13 cellular contexts compared by ENCODE assay signal in genomic region chrX:85544609-85545008, GRCh38.
DNase-seq lines count a peak whose midpoint lies in the region; ATAC-seq and TF ChIP-seq lines count a peak whose summit lies in the region.
"Had no signal": no experiment of that assay in that cellular context is flagged by ENCODE, and none has a peak within 500 bp of the region (broad histone marks: within the 10 kb centered on the region; RNA-seq: fewer than 3 reads in every experiment).

No MANE protein-coding gene starts in this region.

- TF ChIP-seq EP300 in tibial nerve (IDR thresholded peaks at IDR 0.05): no peak

- BruUV-seq in MCF 10A (replicated peaks; lab: Mats Ljungman, UMichigan): no TSS peak

- H3K4me1 Mint-ChIP-seq in MCF 10A (ENCODE audit: insufficient read depth, unreplicated experiment): no peaks in the 10 kb centered on the region
- H3K4me1 Mint-ChIP-seq: activated B cell treated with CpG ODN at 0.5 μM for 24 hours; activated naive CD8-positive, alpha-beta T cell treated with anti-CD3 and anti-CD28 coated beads for 36 hours; CD4-positive, alpha-beta memory T cell; naive thymus-derived CD8-positive, alpha-beta T cell had no signal

- POLR2A ChIA-PET in MCF 10A (lab: Yijun Ruan, JAX): no interaction called here

- ATAC-seq in RWPE2 (ENCODE audit: low read depth) (no peak), GM21515 (IDR thresholded peaks at IDR 0.05; ENCODE audit: unreplicated experiment) (no peak), HG03342 (IDR thresholded peaks at IDR 0.05; ENCODE audit: unreplicated experiment) (no peak), HG03175 (IDR thresholded peaks at IDR 0.05; ENCODE audit: unreplicated experiment) (no peak)
- ATAC-seq: naive thymus-derived CD8-positive, alpha-beta T cell had no signal

- H3K27me3 Mint-ChIP-seq in MCF 10A (ENCODE audit: insufficient read depth, unreplicated experiment): peaks cover 12% of the 10 kb centered on the region
- H3K27me3 Mint-ChIP-seq: activated B cell treated with CpG ODN at 0.5 μM for 24 hours; activated naive CD8-positive, alpha-beta T cell treated with anti-CD3 and anti-CD28 coated beads for 36 hours; CD4-positive, alpha-beta memory T cell; naive thymus-derived CD8-positive, alpha-beta T cell had no signal

- no peak overlapping the region for H3K27ac Mint-ChIP-seq in MCF 10A (ENCODE audit: low read depth, unreplicated experiment)
- H3K27ac Mint-ChIP-seq: activated B cell treated with CpG ODN at 0.5 μM for 24 hours; activated naive CD8-positive, alpha-beta T cell treated with anti-CD3 and anti-CD28 coated beads for 36 hours; CD4-positive, alpha-beta memory T cell; naive thymus-derived CD8-positive, alpha-beta T cell had no signal

- H3K9me3 ChIP-seq in breast epithelium (no peaks in the 10 kb centered on the region), RWPE2 (ENCODE audit: severe bottlenecking) (no peaks in the 10 kb centered on the region), tibial nerve (no peaks in the 10 kb centered on the region)

- WGBS in tibial nerve, 2 donors: 1 to 5% methylated on average over 4 of the region's 4 CpGs

- TF ChIP-seq POLR2A in breast epithelium (IDR thresholded peaks at IDR 0.05) (no peak), tibial nerve (IDR thresholded peaks at IDR 0.05) (no peak)

- DNase-seq in MCF 10A (ENCODE audit: unreplicated experiment): peak; percentile 8
- no peak for DNase-seq in breast epithelium (ENCODE audit: low spot score in 2 of 2)
- DNase-seq in RWPE2 (ENCODE audit: low spot score): no peak
- peak; percentile 0 for DNase-seq in fibroblast of villous mesenchyme (ENCODE audit: low read depth)
- DNase-seq in tibial nerve (ENCODE audit: low spot score in 2 of 2): no peak
- DNase-seq: activated B cell treated with CpG ODN at 0.5 μM for 24 hours; activated naive CD8-positive, alpha-beta T cell treated with anti-CD3 and anti-CD28 coated beads for 36 hours; naive thymus-derived CD8-positive, alpha-beta T cell; NCI-H526 had no signal

- H3K9me3 Mint-ChIP-seq in MCF 10A (ENCODE audit: unreplicated experiment): no peaks in the 10 kb centered on the region
- H3K9me3 Mint-ChIP-seq: activated B cell treated with CpG ODN at 0.5 μM for 24 hours; activated naive CD8-positive, alpha-beta T cell treated with anti-CD3 and anti-CD28 coated beads for 36 hours; CD4-positive, alpha-beta memory T cell; naive thymus-derived CD8-positive, alpha-beta T cell had no signal

- H3K4me3 Mint-ChIP-seq in MCF 10A (ENCODE audit: unreplicated experiment): no peak overlapping the region
- H3K4me3 Mint-ChIP-seq: activated B cell treated with CpG ODN at 0.5 μM for 24 hours; activated naive CD8-positive, alpha-beta T cell treated with anti-CD3 and anti-CD28 coated beads for 36 hours; CD4-positive, alpha-beta memory T cell; naive thymus-derived CD8-positive, alpha-beta T cell had no signal

- peak; percentile 38 for TF ChIP-seq CTCF in MCF 10A (IDR thresholded peaks at IDR 0.05; ENCODE audit: unreplicated experiment)
- peak in 1 of 3 donors; percentile 25 for TF ChIP-seq CTCF in breast epithelium (IDR thresholded peaks at IDR 0.05)
- peak; percentile 60 for TF ChIP-seq CTCF in RWPE2 (IDR thresholded peaks at IDR 0.05; ENCODE audit: poor library complexity, severe bottlenecking)
- peak; percentile 42 for TF ChIP-seq CTCF in fibroblast of villous mesenchyme (IDR thresholded peaks at IDR 0.05; ENCODE audit: insufficient read depth, low read depth, low read length)
- peak in 3 of 5 experiments; percentile 29 to 37 (median 34) for TF ChIP-seq CTCF in tibial nerve (IDR thresholded peaks at IDR 0.05)

- H3K27me3 ChIP-seq in breast epithelium (peaks cover 0 to 13% of the 10 kb centered on the region in 2 donors), RWPE2 (ENCODE audit: insufficient read depth, poor library complexity, severe bottlenecking) (no peaks in the 10 kb centered on the region), tibial nerve (no peaks in the 10 kb centered on the region)

- CTCF ChIA-PET in MCF 10A (lab: Yijun Ruan, JAX): interaction anchor here (0.6 to 1.7 kb wide), 9 partner anchors 29 to 460 kb away, joined by 3 to 9 read pairs (median 3); no protein-coding TSS in a partner anchor

- H3K36me3 Mint-ChIP-seq in MCF 10A (ENCODE audit: insufficient read depth, unreplicated experiment): no peaks in the 10 kb centered on the region
- H3K36me3 Mint-ChIP-seq: activated naive CD8-positive, alpha-beta T cell treated with anti-CD3 and anti-CD28 coated beads for 36 hours; CD4-positive, alpha-beta memory T cell; naive thymus-derived CD8-positive, alpha-beta T cell had no signal

- H3K36me3 ChIP-seq in breast epithelium: no peaks in the 10 kb centered on the region
- no peaks in the 10 kb centered on the region for H3K36me3 ChIP-seq in RWPE2 (ENCODE audit: low read depth)
- no peaks in the 10 kb centered on the region for H3K36me3 ChIP-seq in tibial nerve

- no peaks in the 10 kb centered on the region for H3K4me1 ChIP-seq in breast epithelium
- no peaks in the 10 kb centered on the region for H3K4me1 ChIP-seq in RWPE2 (ENCODE audit: insufficient read depth, poor library complexity, severe bottlenecking)
- no peaks in the 10 kb centered on the region for H3K4me1 ChIP-seq in tibial nerve

- intact Hi-C loops in MCF 10A (cut with micrococcal nuclease) (loop anchor here (1.0 to 10.0 kb wide), 2 partner anchors 433 to 460 kb away; no protein-coding TSS in a partner anchor), breast epithelium (cut with DNase I; ENCODE audit: low total_unique reads) (no loop called here)

- no peak overlapping the region for H3K4me3 ChIP-seq in breast epithelium
- H3K4me3 ChIP-seq in RWPE2 (ENCODE audit: severe bottlenecking): no peak overlapping the region
- H3K4me3 ChIP-seq in fibroblast of villous mesenchyme (ENCODE audit: low read depth, low read length): no peak overlapping the region
- H3K4me3 ChIP-seq in tibial nerve: no peak overlapping the region

- no peak overlapping the region for H3K27ac ChIP-seq in breast epithelium
- H3K27ac ChIP-seq in RWPE2 (ENCODE audit: poor library complexity, severe bottlenecking): no peak overlapping the region
- no peak overlapping the region for H3K27ac ChIP-seq in tibial nerve

Comparison
In these comparisons a context has a peak if more than half of its experiments do, and no peak if none do; other contexts are left out.
1. DNase-seq: peak in MCF 10A (single experiment) and fibroblast of villous mesenchyme (single experiment); none in breast epithelium (0 of 2), RWPE2 (single experiment) and tibial nerve (0 of 2).